Comparison of ENCODE assay signal across 1 cellular context in genomic region chr2:183123117-183123958, GRCh38.
TF ChIP-seq lines count a peak whose summit lies in the region.

No MANE protein-coding gene starts in this region.

TF ChIP-seq in GM23338, 12 proteins besides CTCF, POLR2A, EP300 and RAD21 (continued from another document):
- TF ChIP-seq ZNF462 (CRISPR knock-in tag; IDR thresholded peaks at IDR 0.05) (no peak), JUNB (IDR thresholded peaks at IDR 0.05; ENCODE audit: unreplicated experiment) (no peak), REST (IDR thresholded peaks at IDR 0.05; ENCODE audit: unreplicated experiment) (no peak), POLR2AphosphoS5 (IDR thresholded peaks at IDR 0.05; ENCODE audit: low read depth) (no peak), EZH2 (IDR thresholded peaks at IDR 0.05; ENCODE audit: low read depth, unreplicated experiment) (no peak), CREB1 (CRISPR knock-in tag; IDR thresholded peaks at IDR 0.05; ENCODE audit: low read depth) (no peak)
TF ChIP-seq in GM23338: peak in this region for 0.
